29 cellular contexts compared by ENCODE assay signal in genomic region chr20:40805592-40805991, GRCh38.
"Had no signal": no experiment of that assay in that cellular context is flagged by ENCODE, and none has a peak within 500 bp of the region (broad histone marks: within the 10 kb centered on the region; RNA-seq: fewer than 3 reads in every experiment).

No MANE protein-coding gene starts in this region.

- H3K4me3 ChIP-seq: body of pancreas, cardiac muscle cell, colonic mucosa, esophagus squamous epithelium, gastroesophageal sphincter, heart right ventricle had no signal

- H3K27ac ChIP-seq: body of pancreas, cardiac muscle cell, colonic mucosa, epithelial cell of prostate, esophagus squamous epithelium, gastroesophageal sphincter, heart right ventricle had no signal

- FAIRE-seq: endometrium, endothelial cell of umbilical vein had no signal

- H3K27me3 ChIP-seq: body of pancreas, cardiac muscle cell, colonic mucosa had no signal

- DNase-seq: activated CD4-positive, alpha-beta memory T cell treated with anti-CD3 and anti-CD28 coated beads for 36 hours; activated CD4-positive, alpha-beta T cell treated with anti-CD3 and anti-CD28 coated beads for 36 hours; activated CD4-positive, alpha-beta T cell treated with anti-CD3 and anti-CD28 coated beads, Interleukin-2, amount 10 ng/mL, durations not matched to agents 24 days and 14 days; activated CD4-positive, CD25-positive, alpha-beta regulatory T cell; activated CD4-positive, CD25-positive, alpha-beta regulatory T cell treated with anti-CD3 and anti-CD28 coated beads, Interleukin-2, amount 50 U/mL, for 72 hours; activated CD8-positive, alpha-beta T cell treated with anti-CD3 and anti-CD28 coated beads, Interleukin-2, amount 10 ng/mL, durations not matched to agents 7 days and 5 days; activated effector memory CD4-positive, alpha-beta T cell treated with Interleukin-2 at 50 U/mL for 16 hours; activated gamma-delta T cell treated with Interleukin-2 at 50 U/mL for 16 hours; activated naive CD4-positive, alpha-beta T cell treated with anti-CD3 and anti-CD28 coated beads, Interleukin-2, amount 50 U/mL, for 16 hours; activated naive CD4-positive, alpha-beta T cell treated with Interleukin-2 at 50 U/mL for 16 hours; activated T-cell treated with anti-CD3 and anti-CD28 coated beads, Interleukin-2, amount 50 U/mL, for 4 hours; amniotic stem cell; anterior cingulate cortex; body of pancreas; central memory CD4-positive, alpha-beta T cell; cerebellar nuclear complex; colonic mucosa; effector CD8-positive, alpha-beta T cell; esophagus squamous epithelium; foreskin melanocyte; heart right ventricle; T-helper 2 cell had no signal

- H3K9me3 ChIP-seq: body of pancreas, colonic mucosa, esophagus squamous epithelium, gastroesophageal sphincter, heart right ventricle had no signal

- H3K27ac Mint-ChIP-seq: activated CD4-positive, alpha-beta memory T cell treated with anti-CD3 and anti-CD28 coated beads for 36 hours; activated CD4-positive, alpha-beta T cell treated with anti-CD3 and anti-CD28 coated beads for 36 hours; activated CD4-positive, alpha-beta T cell treated with anti-CD3 and anti-CD28 coated beads, Interleukin-2, amount 10 ng/mL, durations not matched to agents 24 days and 14 days; activated CD8-positive, alpha-beta T cell treated with anti-CD3 and anti-CD28 coated beads, Interleukin-2, amount 10 ng/mL, durations not matched to agents 7 days and 5 days; activated naive CD8-positive, alpha-beta T cell; activated T-helper 17 cell treated with anti-CD3 and anti-CD28 coated beads, Interleukin-2, amount 50 U/mL, for 72 hours had no signal

- H3K4me1 Mint-ChIP-seq: activated CD4-positive, alpha-beta T cell treated with anti-CD3 and anti-CD28 coated beads, Interleukin-2, amount 10 ng/mL, durations not matched to agents 24 days and 14 days; activated T-helper 17 cell treated with anti-CD3 and anti-CD28 coated beads, Interleukin-2, amount 50 U/mL, for 72 hours had no signal

- H3K9me3 Mint-ChIP-seq: activated CD4-positive, alpha-beta memory T cell treated with anti-CD3 and anti-CD28 coated beads for 36 hours; activated CD4-positive, alpha-beta T cell treated with anti-CD3 and anti-CD28 coated beads, Interleukin-2, amount 10 ng/mL, durations not matched to agents 24 days and 14 days; activated T-cell treated with anti-CD3 and anti-CD28 coated beads, Interleukin-2, amount 50 U/mL, for 4 hours; activated T-helper 17 cell treated with anti-CD3 and anti-CD28 coated beads, Interleukin-2, amount 50 U/mL, for 72 hours had no signal

- H3K4me3 Mint-ChIP-seq: activated CD4-positive, alpha-beta memory T cell treated with anti-CD3 and anti-CD28 coated beads for 36 hours; activated CD4-positive, alpha-beta T cell treated with anti-CD3 and anti-CD28 coated beads for 36 hours; activated CD4-positive, alpha-beta T cell treated with anti-CD3 and anti-CD28 coated beads, Interleukin-2, amount 10 ng/mL, durations not matched to agents 24 days and 14 days; activated CD8-positive, alpha-beta T cell treated with anti-CD3 and anti-CD28 coated beads, Interleukin-2, amount 10 ng/mL, durations not matched to agents 7 days and 5 days; activated naive CD8-positive, alpha-beta T cell; activated T-cell treated with anti-CD3 and anti-CD28 coated beads, Interleukin-2, amount 50 U/mL, for 4 hours; activated T-helper 17 cell treated with anti-CD3 and anti-CD28 coated beads, Interleukin-2, amount 50 U/mL, for 72 hours had no signal

- H3K36me3 ChIP-seq: cardiac muscle cell, colonic mucosa, esophagus squamous epithelium, gastroesophageal sphincter, heart right ventricle had no signal

- H3K4me1 ChIP-seq: body of pancreas, colonic mucosa, esophagus squamous epithelium, gastroesophageal sphincter, heart right ventricle had no signal

- ATAC-seq: activated CD4-positive, alpha-beta T cell treated with anti-CD3 and anti-CD28 coated beads for 36 hours; activated CD8-positive, alpha-beta T cell treated with anti-CD3 and anti-CD28 coated beads, Interleukin-2, amount 10 ng/mL, durations not matched to agents 7 days and 5 days; activated T-cell treated with anti-CD3 and anti-CD28 coated beads, Interleukin-2, amount 50 U/mL, for 4 hours; activated T-helper 17 cell treated with anti-CD3 and anti-CD28 coated beads, Interleukin-2, amount 50 U/mL, for 72 hours; body of pancreas; gastroesophageal sphincter; heart right ventricle had no signal

- H3K36me3 Mint-ChIP-seq: activated CD4-positive, alpha-beta memory T cell treated with anti-CD3 and anti-CD28 coated beads for 36 hours; activated naive CD8-positive, alpha-beta T cell had no signal
